ENCODE assay signal across 8 cellular contexts in the genomic region with DNA sequence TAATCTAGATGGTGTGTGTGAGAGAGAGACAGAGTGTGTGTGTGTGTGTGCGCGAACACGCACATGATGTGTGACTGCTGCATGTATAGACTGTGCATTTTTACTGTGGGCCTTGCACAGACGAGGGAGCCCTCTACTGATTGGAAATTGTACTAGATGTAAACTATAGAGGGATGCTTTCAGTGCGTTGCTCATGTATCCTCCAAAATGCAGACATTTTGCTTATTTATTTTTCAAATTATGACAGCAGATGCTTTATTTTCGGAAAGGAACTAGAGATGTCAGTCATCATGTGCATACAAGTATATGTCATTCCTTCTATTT.
DNase-seq lines count a peak whose midpoint lies in the region; ATAC-seq and TF ChIP-seq lines count a peak whose summit lies in the region.

No MANE protein-coding gene starts in this region.

- CTCF ChIA-PET in naive thymus-derived CD4-positive, alpha-beta T cell (lab: Charles Lee): no interaction called here
- CTCF ChIA-PET in activated naive CD4-positive, alpha-beta T cell treated with anti-CD3 and anti-CD28 coated beads, Interleukin-2, amount 10 ng/mL, durations not matched to agents 7 days and 5 days (lab: Charles Lee): interaction anchor here (1.1 to 1.4 kb wide), 2 partner anchors 534 to 624 kb away, joined by 3 to 5 read pairs; no protein-coding TSS in a partner anchor

- H3K27me3 Mint-ChIP-seq in naive thymus-derived CD4-positive, alpha-beta T cell: peaks cover 0 to 17% (median 3%) of the 10 kb centered on the region in 5 donors
- H3K27me3 Mint-ChIP-seq in activated naive CD4-positive, alpha-beta T cell treated with anti-CD3 and anti-CD28 coated beads, Interleukin-2, amount 10 ng/mL, durations not matched to agents 7 days and 5 days: no peaks in the 10 kb centered on the region

- no peaks in the 10 kb centered on the region for H3K36me3 ChIP-seq in naive thymus-derived CD4-positive, alpha-beta T cell (ENCODE audit: control insufficient read depth in 2 of 3, insufficient read depth in 3 of 3, low read length in 3 of 3)

- H3K9me3 Mint-ChIP-seq in naive thymus-derived CD4-positive, alpha-beta T cell: no peaks in the 10 kb centered on the region
- no peaks in the 10 kb centered on the region for H3K9me3 Mint-ChIP-seq in activated naive CD4-positive, alpha-beta T cell treated with anti-CD3 and anti-CD28 coated beads, Interleukin-2, amount 10 ng/mL, durations not matched to agents 7 days and 5 days

- H3K4me1 ChIP-seq in naive thymus-derived CD4-positive, alpha-beta T cell (ENCODE audit: control insufficient read depth in 2 of 2, insufficient read depth in 2 of 2, low read length in 2 of 2): no peaks in the 10 kb centered on the region

- H3K27me3 ChIP-seq in naive thymus-derived CD4-positive, alpha-beta T cell (ENCODE audit: control insufficient read depth in 2 of 2, insufficient read depth in 2 of 2, low read length in 2 of 2): no peaks in the 10 kb centered on the region

- H3K4me3 Mint-ChIP-seq in naive thymus-derived CD4-positive, alpha-beta T cell: no peak overlapping the region
- H3K4me3 Mint-ChIP-seq in activated naive CD4-positive, alpha-beta T cell treated with anti-CD3 and anti-CD28 coated beads, Interleukin-2, amount 10 ng/mL, durations not matched to agents 7 days and 5 days: no peak overlapping the region

- TF ChIP-seq POLR2A in GM18505 (IDR thresholded peaks at IDR 0.05; ENCODE audit: borderline replicate concordance, extremely low read depth, insufficient read depth, insufficient read length): no peak

- peak; percentile 64 for DNase-seq in DMS 273 (lab: John Stamatoyannopoulos, UW; ENCODE audit: unreplicated experiment)
- DNase-seq in DMS 273 treated with DMSO at 0.1 percent for 48 hours (lab: John Stamatoyannopoulos, UW): no peak
- peak; percentile 79 for DNase-seq in NCI-H748 (lab: John Stamatoyannopoulos, UW; ENCODE audit: unreplicated experiment)
- DNase-seq in dermis microvascular lymphatic vessel endothelial cell (ENCODE audit: low read depth in 2 of 2): peak; percentile 1 to 17
- peak in 2 of 9 donors; percentile 1 to 16 for DNase-seq in naive thymus-derived CD4-positive, alpha-beta T cell
- no peak for DNase-seq in activated naive CD4-positive, alpha-beta T cell treated with anti-CD3 and anti-CD28 coated beads, Interleukin-2, amount 10 ng/mL, durations not matched to agents 7 days and 5 days

- intact Hi-C loops in naive thymus-derived CD4-positive, alpha-beta T cell (cut with micrococcal nuclease): loop anchor here (1.0 kb wide), 2 partner anchors 624 to 639 kb away; no protein-coding TSS in a partner anchor

- POLR2A ChIA-PET in naive thymus-derived CD4-positive, alpha-beta T cell (lab: Charles Lee): no interaction called here

- no peaks in the 10 kb centered on the region for H3K4me1 Mint-ChIP-seq in naive thymus-derived CD4-positive, alpha-beta T cell
- H3K4me1 Mint-ChIP-seq in activated naive CD4-positive, alpha-beta T cell treated with anti-CD3 and anti-CD28 coated beads, Interleukin-2, amount 10 ng/mL, durations not matched to agents 7 days and 5 days: no peaks in the 10 kb centered on the region

- H3K4me3 ChIP-seq in naive thymus-derived CD4-positive, alpha-beta T cell (ENCODE audit: low read length): no peak overlapping the region

- H3K27ac ChIP-seq in naive thymus-derived CD4-positive, alpha-beta T cell (ENCODE audit: low read depth, low read length): no peak overlapping the region

- H3K36me3 Mint-ChIP-seq in naive thymus-derived CD4-positive, alpha-beta T cell: no peaks in the 10 kb centered on the region
- H3K36me3 Mint-ChIP-seq in activated naive CD4-positive, alpha-beta T cell treated with anti-CD3 and anti-CD28 coated beads, Interleukin-2, amount 10 ng/mL, durations not matched to agents 7 days and 5 days: no peaks in the 10 kb centered on the region

- H3K9me3 ChIP-seq in naive thymus-derived CD4-positive, alpha-beta T cell (ENCODE audit: control insufficient read depth in 2 of 3, low read length in 3 of 3): no peaks in the 10 kb centered on the region

- peak; percentile 75 for ATAC-seq in HG02884 (IDR thresholded peaks at IDR 0.05; ENCODE audit: unreplicated experiment)
- peak; percentile 57 for ATAC-seq in naive thymus-derived CD4-positive, alpha-beta T cell
- no peak for ATAC-seq in GM18505 (IDR thresholded peaks at IDR 0.05; ENCODE audit: unreplicated experiment)

- H3K27ac Mint-ChIP-seq in naive thymus-derived CD4-positive, alpha-beta T cell: no peak overlapping the region
- no peak overlapping the region for H3K27ac Mint-ChIP-seq in activated naive CD4-positive, alpha-beta T cell treated with anti-CD3 and anti-CD28 coated beads, Interleukin-2, amount 10 ng/mL, durations not matched to agents 7 days and 5 days

Comparison
In these comparisons a context has a peak if more than half of its experiments do, and no peak if none do; other contexts are left out.
1. DNase-seq: peak in DMS 273 (single experiment), NCI-H748 (single experiment) and dermis microvascular lymphatic vessel endothelial cell (2 of 2); none in DMS 273 treated with DMSO at 0.1 percent for 48 hours (single experiment) and activated naive CD4-positive, alpha-beta T cell treated with anti-CD3 and anti-CD28 coated beads, Interleukin-2, amount 10 ng/mL, durations not matched to agents 7 days and 5 days (single experiment).